ENCODE assay signal across 1 cellular context in genomic region chr14:102323102-102323501, GRCh38.
A peak's percentile ranks its signal among the peaks of the same experiment; 100 is the strongest.
TF ChIP-seq lines count a peak whose summit lies in the region.

No MANE protein-coding gene starts in this region.

TF ChIP-seq in GM12878, 131 proteins besides CTCF, POLR2A, EP300 and RAD21:
- TF ChIP-seq ETV6 (conservative IDR thresholded peaks at IDR 0.05 in 1 of 2, IDR thresholded peaks at IDR 0.05 in 1 of 2; ENCODE audit: borderline replicate concordance in 1 of 2, low read depth in 1 of 2) (no peak), E2F4 (IDR thresholded peaks at IDR 0.05; ENCODE audit: low read depth, low read length) (no peak), SMC3 (IDR thresholded peaks at IDR 0.05; ENCODE audit: borderline replicate concordance, low read length) (peak; percentile 31; the same call in 1 of the 2 replicates)
